Comparison of ENCODE assay signal across 11 cellular contexts in the genomic region with DNA sequence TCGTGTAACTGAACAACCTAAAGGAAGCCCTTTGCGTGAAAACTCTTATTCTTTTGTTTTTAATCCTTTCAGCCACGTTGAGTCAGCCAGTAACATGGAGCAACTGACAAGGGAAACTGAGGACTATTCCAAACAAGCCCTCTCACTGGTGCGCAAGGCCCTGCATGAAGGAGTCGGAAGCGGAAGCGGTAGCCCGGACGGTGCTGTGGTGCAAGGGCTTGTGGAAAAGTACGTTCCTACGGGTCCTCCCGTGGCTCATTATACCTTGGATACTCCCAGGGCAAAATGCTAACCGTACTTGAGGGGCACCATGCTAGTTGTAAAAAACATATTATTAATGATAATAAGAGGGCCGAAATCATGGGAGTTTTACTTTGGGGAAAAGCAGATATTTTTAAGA. TPM values are rescaled to one million over a fixed set of nuclear protein-coding genes. Genes with fewer than 3 reads are reported as not detected.
A peak's percentile ranks its signal among the peaks of the same experiment; 100 is the strongest.
DNase-seq lines count a peak whose midpoint lies in the region; ATAC-seq and TF ChIP-seq lines count a peak whose summit lies in the region.
"Had no signal": no experiment of that assay in that cellular context is flagged by ENCODE, and none has a peak within 500 bp of the region (broad histone marks: within the 10 kb centered on the region; RNA-seq: fewer than 3 reads in every experiment).

No MANE protein-coding gene starts in this region.

- H3K4me1 ChIP-seq in thoracic aorta (ENCODE audit: control insufficient read depth in 1 of 2, low read depth in 2 of 2): peaks cover 4 to 14% of the 10 kb centered on the region in 2 donors

- H3K27me3 Mint-ChIP-seq in HFFc6 (ENCODE audit: insufficient read depth): no peaks in the 10 kb centered on the region; the same call in 1 of the 2 replicates
- H3K27me3 Mint-ChIP-seq: activated naive CD8-positive, alpha-beta T cell; stimulated activated naive CD8-positive, alpha-beta T cell treated with anti-CD3 and anti-CD28 coated beads, Interleukin-15, Interleukin-2, amounts not matched to agents 100 ng/mL and 50 ng/mL, for 24 hours had no signal

- in situ Hi-C loops in astrocyte of the cerebellum (cut with HindIII; ENCODE audit: low sequenced_read_pairs): no loop called here

- H3K27ac Mint-ChIP-seq in HFFc6: peak overlapping the region; percentile 85
- H3K27ac Mint-ChIP-seq: activated naive CD8-positive, alpha-beta T cell; stimulated activated naive CD8-positive, alpha-beta T cell treated with anti-CD3 and anti-CD28 coated beads, Interleukin-15, Interleukin-2, amounts not matched to agents 100 ng/mL and 50 ng/mL, for 24 hours had no signal

- H3K4me1 Mint-ChIP-seq in HFFc6 (ENCODE audit: low read depth): peaks cover 93% of the 10 kb centered on the region

- peak overlapping the region; percentile 58 for H3K27ac ChIP-seq in layer of hippocampus (ENCODE audit: low read depth, low read length)
- peak overlapping the region; percentile 73 to 75 for H3K27ac ChIP-seq in thoracic aorta

- peak overlapping the region; percentile 32 for H3K4me3 ChIP-seq in astrocyte of the cerebellum (ENCODE audit: low read depth, low read length)
- peak overlapping the region; percentile 74 for H3K4me3 ChIP-seq in thoracic aorta

- DNase-seq in HFFc6: no peak
- DNase-seq in astrocyte of the cerebellum (ENCODE audit: low read depth): no peak
- DNase-seq in thoracic aorta (ENCODE audit: low spot score): no peak
- DNase-seq in COR-L47 (lab: John Stamatoyannopoulos, UW): no peak
- no peak for DNase-seq in HK-2 (ENCODE audit: unreplicated experiment)
- DNase-seq in HT-29 (ENCODE audit: low spot score): no peak
- DNase-seq: spleen had no signal

- H3K36me3 Mint-ChIP-seq in HFFc6 (ENCODE audit: low read depth): peaks cover 23% of the 10 kb centered on the region
- H3K36me3 Mint-ChIP-seq: activated naive CD8-positive, alpha-beta T cell had no signal

- peak overlapping the region; percentile 76 for H3K4me3 Mint-ChIP-seq in HFFc6
- H3K4me3 Mint-ChIP-seq: activated naive CD8-positive, alpha-beta T cell; stimulated activated naive CD8-positive, alpha-beta T cell treated with anti-CD3 and anti-CD28 coated beads, Interleukin-15, Interleukin-2, amounts not matched to agents 100 ng/mL and 50 ng/mL, for 24 hours had no signal

- H3K27me3 ChIP-seq in layer of hippocampus (ENCODE audit: control insufficient read depth, insufficient read depth, low read length) (no peaks in the 10 kb centered on the region), thoracic aorta (replicated peaks; ENCODE audit: insufficient read depth) (no peaks in the 10 kb centered on the region)
- H3K27me3 ChIP-seq: spleen had no signal

- H3K9me3 Mint-ChIP-seq in HFFc6: no peaks in the 10 kb centered on the region
- H3K9me3 Mint-ChIP-seq: stimulated activated naive CD8-positive, alpha-beta T cell treated with anti-CD3 and anti-CD28 coated beads, Interleukin-15, Interleukin-2, amounts not matched to agents 100 ng/mL and 50 ng/mL, for 24 hours had no signal

- H3K9me3 ChIP-seq in thoracic aorta: no peaks in the 10 kb centered on the region
- H3K9me3 ChIP-seq: spleen had no signal

- TF ChIP-seq CTCF in HFFc6 (IDR thresholded peaks at IDR 0.05): no peak
- no peak for TF ChIP-seq CTCF in astrocyte of the cerebellum (IDR thresholded peaks at IDR 0.05; ENCODE audit: low read depth, low read length, missing control alignments)
- no peak for TF ChIP-seq CTCF in thoracic aorta (IDR thresholded peaks at IDR 0.05)

- no peaks in the 10 kb centered on the region for H3K36me3 ChIP-seq in thoracic aorta
- H3K36me3 ChIP-seq: spleen had no signal

- ATAC-seq in thoracic aorta (ENCODE audit: insufficient number of reproducible peaks, low FRiP score, low read depth) (no peak), GM18873 (IDR thresholded peaks at IDR 0.05; ENCODE audit: low FRiP score, unreplicated experiment) (no peak)

RNA-seq across cellular contexts. Expression of a gene that starts 49.4 kb away (rescaled TPM):
- 1 to 10 TPM; 1.5 to 2.3 (median 1.7) TPM for total RNA-seq in HFFc6 (2021; fragmentation: NEBNext Ultra II Directional; extraction: Animal tissue kit (Norgen Biotek cat#: 25700))
- total RNA-seq in thoracic aorta: 1 to 10 TPM in 1 of 2 donors, under 1 TPM in 1; 0.54 to 4.5 TPM
- 4.3 and 5.0 TPM in 2 replicates for total RNA-seq in HT-29 (2014; rRNA removed; shearing (Covaris generic))
